In the genomic region with DNA sequence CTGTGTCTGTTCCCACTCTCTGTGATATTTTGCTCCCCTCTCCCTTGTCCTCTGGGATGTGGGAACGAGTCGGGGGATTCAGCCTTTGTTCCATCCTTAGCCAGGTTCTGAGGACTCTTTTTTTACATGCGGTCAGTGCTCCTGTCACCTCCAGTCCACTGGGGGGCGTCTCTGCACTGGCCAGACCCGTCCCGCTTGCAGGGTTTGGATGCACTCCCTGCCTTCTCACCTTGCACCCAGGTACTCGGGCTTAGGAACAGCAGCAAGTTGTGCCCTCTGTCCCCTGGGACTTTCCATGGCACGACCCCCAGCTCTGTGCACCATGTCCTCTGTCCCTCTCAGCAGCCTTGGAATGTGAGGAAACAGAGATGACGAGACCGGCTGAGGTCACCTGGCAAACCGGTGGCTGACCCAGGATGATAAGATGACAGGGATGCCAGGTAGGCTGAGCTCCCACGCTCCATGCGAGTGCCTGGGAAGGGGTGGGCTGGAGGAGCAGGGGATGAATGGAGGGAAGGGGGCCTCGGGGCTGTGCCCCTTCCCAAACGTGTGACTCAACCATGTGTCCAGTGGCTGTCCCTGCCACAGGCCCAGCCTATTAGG, we compare ENCODE assay signal across 1 cellular context.
TF ChIP-seq lines count a peak whose summit lies in the region.

No MANE protein-coding gene starts in this region.

TF ChIP-seq in HepG2, 621 proteins besides CTCF, POLR2A, EP300 and RAD21 (continued from another document and continues in another):
- TF ChIP-seq ZBTB14 (CRISPR knock-in tag; IDR thresholded peaks at IDR 0.05): no peak
- TF ChIP-seq ZNF709 (CRISPR knock-in tag; IDR thresholded peaks at IDR 0.05): no peak
- no peak for TF ChIP-seq ZNF557 (CRISPR knock-in tag; IDR thresholded peaks at IDR 0.05)
- TF ChIP-seq, protein P1, sequence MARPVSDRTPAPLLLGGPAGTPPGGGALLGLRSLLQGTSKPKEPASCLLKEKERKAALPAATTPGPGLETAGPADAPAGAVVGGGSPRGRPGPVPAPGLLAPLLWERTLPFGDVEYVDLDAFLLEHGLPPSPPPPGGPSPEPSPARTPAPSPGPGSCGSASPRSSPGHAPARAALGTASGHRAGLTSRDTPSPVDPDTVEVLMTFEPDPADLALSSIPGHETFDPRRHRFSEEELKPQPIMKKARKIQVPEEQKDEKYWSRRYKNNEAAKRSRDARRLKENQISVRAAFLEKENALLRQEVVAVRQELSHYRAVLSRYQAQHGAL (CRISPR knock-in tag; IDR thresholded peaks at IDR 0.05; ENCODE audit: not compliant biosample characterization): no peak
- TF ChIP-seq, protein P2, sequence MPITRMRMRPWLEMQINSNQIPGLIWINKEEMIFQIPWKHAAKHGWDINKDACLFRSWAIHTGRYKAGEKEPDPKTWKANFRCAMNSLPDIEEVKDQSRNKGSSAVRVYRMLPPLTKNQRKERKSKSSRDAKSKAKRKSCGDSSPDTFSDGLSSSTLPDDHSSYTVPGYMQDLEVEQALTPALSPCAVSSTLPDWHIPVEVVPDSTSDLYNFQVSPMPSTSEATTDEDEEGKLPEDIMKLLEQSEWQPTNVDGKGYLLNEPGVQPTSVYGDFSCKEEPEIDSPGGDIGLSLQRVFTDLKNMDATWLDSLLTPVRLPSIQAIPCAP (CRISPR knock-in tag; IDR thresholded peaks at IDR 0.05; ENCODE audit: low read depth): no peak
- TF ChIP-seq, protein P3, sequence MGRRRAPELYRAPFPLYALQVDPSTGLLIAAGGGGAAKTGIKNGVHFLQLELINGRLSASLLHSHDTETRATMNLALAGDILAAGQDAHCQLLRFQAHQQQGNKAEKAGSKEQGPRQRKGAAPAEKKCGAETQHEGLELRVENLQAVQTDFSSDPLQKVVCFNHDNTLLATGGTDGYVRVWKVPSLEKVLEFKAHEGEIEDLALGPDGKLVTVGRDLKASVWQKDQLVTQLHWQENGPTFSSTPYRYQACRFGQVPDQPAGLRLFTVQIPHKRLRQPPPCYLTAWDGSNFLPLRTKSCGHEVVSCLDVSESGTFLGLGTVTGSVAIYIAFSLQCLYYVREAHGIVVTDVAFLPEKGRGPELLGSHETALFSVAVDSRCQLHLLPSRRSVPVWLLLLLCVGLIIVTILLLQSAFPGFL (CRISPR knock-in tag; IDR thresholded peaks at IDR 0.05): no peak
- peak; percentile 34; the same call in 1 of the 2 replicates for TF ChIP-seq THAP9 (CRISPR knock-in tag; IDR thresholded peaks at IDR 0.05; ENCODE audit: borderline replicate concordance)
- TF ChIP-seq, protein P4, sequence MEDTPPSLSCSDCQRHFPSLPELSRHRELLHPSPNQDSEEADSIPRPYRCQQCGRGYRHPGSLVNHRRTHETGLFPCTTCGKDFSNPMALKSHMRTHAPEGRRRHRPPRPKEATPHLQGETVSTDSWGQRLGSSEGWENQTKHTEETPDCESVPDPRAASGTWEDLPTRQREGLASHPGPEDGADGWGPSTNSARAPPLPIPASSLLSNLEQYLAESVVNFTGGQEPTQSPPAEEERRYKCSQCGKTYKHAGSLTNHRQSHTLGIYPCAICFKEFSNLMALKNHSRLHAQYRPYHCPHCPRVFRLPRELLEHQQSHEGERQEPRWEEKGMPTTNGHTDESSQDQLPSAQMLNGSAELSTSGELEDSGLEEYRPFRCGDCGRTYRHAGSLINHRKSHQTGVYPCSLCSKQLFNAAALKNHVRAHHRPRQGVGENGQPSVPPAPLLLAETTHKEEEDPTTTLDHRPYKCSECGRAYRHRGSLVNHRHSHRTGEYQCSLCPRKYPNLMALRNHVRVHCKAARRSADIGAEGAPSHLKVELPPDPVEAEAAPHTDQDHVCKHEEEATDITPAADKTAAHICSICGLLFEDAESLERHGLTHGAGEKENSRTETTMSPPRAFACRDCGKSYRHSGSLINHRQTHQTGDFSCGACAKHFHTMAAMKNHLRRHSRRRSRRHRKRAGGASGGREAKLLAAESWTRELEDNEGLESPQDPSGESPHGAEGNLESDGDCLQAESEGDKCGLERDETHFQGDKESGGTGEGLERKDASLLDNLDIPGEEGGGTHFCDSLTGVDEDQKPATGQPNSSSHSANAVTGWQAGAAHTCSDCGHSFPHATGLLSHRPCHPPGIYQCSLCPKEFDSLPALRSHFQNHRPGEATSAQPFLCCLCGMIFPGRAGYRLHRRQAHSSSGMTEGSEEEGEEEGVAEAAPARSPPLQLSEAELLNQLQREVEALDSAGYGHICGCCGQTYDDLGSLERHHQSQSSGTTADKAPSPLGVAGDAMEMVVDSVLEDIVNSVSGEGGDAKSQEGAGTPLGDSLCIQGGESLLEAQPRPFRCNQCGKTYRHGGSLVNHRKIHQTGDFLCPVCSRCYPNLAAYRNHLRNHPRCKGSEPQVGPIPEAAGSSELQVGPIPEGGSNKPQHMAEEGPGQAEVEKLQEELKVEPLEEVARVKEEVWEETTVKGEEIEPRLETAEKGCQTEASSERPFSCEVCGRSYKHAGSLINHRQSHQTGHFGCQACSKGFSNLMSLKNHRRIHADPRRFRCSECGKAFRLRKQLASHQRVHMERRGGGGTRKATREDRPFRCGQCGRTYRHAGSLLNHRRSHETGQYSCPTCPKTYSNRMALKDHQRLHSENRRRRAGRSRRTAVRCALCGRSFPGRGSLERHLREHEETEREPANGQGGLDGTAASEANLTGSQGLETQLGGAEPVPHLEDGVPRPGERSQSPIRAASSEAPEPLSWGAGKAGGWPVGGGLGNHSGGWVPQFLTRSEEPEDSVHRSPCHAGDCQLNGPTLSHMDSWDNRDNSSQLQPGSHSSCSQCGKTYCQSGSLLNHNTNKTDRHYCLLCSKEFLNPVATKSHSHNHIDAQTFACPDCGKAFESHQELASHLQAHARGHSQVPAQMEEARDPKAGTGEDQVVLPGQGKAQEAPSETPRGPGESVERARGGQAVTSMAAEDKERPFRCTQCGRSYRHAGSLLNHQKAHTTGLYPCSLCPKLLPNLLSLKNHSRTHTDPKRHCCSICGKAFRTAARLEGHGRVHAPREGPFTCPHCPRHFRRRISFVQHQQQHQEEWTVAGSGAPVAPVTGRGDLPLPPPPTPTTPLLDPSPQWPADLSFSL (CRISPR knock-in tag; IDR thresholded peaks at IDR 0.05): no peak
- no peak for TF ChIP-seq ZNF737 (CRISPR knock-in tag; IDR thresholded peaks at IDR 0.05; ENCODE audit: borderline replicate concordance)
- TF ChIP-seq HNF4G (IDR thresholded peaks at IDR 0.05; ENCODE audit: borderline replicate concordance, low read depth, low read length): no peak
- TF ChIP-seq HNF4G (CRISPR knock-in tag; IDR thresholded peaks at IDR 0.05; ENCODE audit: borderline replicate concordance, low read depth): no peak
- TF ChIP-seq ZNF619 (CRISPR knock-in tag; IDR thresholded peaks at IDR 0.05): no peak
- no peak for TF ChIP-seq GATAD1 (CRISPR knock-in tag; IDR thresholded peaks at IDR 0.05)
- TF ChIP-seq SRSF1 (optimal IDR thresholded peaks at IDR 0.05; ENCODE audit: low read depth, low read length): no peak
- TF ChIP-seq, protein P5, sequence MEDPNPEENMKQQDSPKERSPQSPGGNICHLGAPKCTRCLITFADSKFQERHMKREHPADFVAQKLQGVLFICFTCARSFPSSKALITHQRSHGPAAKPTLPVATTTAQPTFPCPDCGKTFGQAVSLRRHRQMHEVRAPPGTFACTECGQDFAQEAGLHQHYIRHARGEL (CRISPR knock-in tag; IDR thresholded peaks at IDR 0.05): no peak
- 0 out of 2 replicates have a peak, but pooled peaks have one; percentile 41 for TF ChIP-seq ZNF891 (CRISPR knock-in tag; IDR thresholded peaks at IDR 0.05)
- TF ChIP-seq ZNF3 (CRISPR knock-in tag; IDR thresholded peaks at IDR 0.05): no peak
- TF ChIP-seq ZBTB42 (CRISPR knock-in tag; IDR thresholded peaks at IDR 0.05): no peak
- TF ChIP-seq BRD4 (CRISPR knock-in tag; IDR thresholded peaks at IDR 0.05): no peak
- TF ChIP-seq, protein P6, sequence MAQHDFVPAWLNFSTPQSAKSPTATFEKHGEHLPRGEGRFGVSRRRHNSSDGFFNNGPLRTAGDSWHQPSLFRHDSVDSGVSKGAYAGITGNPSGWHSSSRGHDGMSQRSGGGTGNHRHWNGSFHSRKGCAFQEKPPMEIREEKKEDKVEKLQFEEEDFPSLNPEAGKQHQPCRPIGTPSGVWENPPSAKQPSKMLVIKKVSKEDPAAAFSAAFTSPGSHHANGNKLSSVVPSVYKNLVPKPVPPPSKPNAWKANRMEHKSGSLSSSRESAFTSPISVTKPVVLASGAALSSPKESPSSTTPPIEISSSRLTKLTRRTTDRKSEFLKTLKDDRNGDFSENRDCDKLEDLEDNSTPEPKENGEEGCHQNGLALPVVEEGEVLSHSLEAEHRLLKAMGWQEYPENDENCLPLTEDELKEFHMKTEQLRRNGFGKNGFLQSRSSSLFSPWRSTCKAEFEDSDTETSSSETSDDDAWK (CRISPR knock-in tag; IDR thresholded peaks at IDR 0.05): no peak
- no peak for TF ChIP-seq NCOR1 (IDR thresholded peaks at IDR 0.05; ENCODE audit: borderline replicate concordance, low read length)
- no peak for TF ChIP-seq KAT7 (CRISPR knock-in tag; IDR thresholded peaks at IDR 0.05; ENCODE audit: borderline replicate concordance)
- TF ChIP-seq ZFP91 (CRISPR knock-in tag; IDR thresholded peaks at IDR 0.05; ENCODE audit: borderline replicate concordance): 0 out of 2 replicates have a peak, but pooled peaks have one; percentile 56
- no peak for TF ChIP-seq ZFP36L1 (CRISPR knock-in tag; IDR thresholded peaks at IDR 0.05)
- TF ChIP-seq ZNF225 (CRISPR knock-in tag; IDR thresholded peaks at IDR 0.05): no peak
- no peak for TF ChIP-seq SOX13 (IDR thresholded peaks at IDR 0.05)
- no peak for TF ChIP-seq SOX13 (CRISPR knock-in tag; conservative IDR thresholded peaks at IDR 0.05 in 1 of 2, IDR thresholded peaks at IDR 0.05 in 1 of 2)
- no peak for TF ChIP-seq AHDC1 (CRISPR knock-in tag; IDR thresholded peaks at IDR 0.05; ENCODE audit: borderline replicate concordance)
- TF ChIP-seq SIN3B (IDR thresholded peaks at IDR 0.05; ENCODE audit: low read length): no peak
